23 cellular contexts compared by ENCODE assay signal in genomic region chr6:30578051-30578450, GRCh38. TPM values are rescaled to one million over a fixed set of nuclear protein-coding genes. Genes with fewer than 3 reads are reported as not detected.
DNase-seq lines count a peak whose midpoint lies in the region; ATAC-seq and TF ChIP-seq lines count a peak whose summit lies in the region.
"Had no signal": no experiment of that assay in that cellular context is flagged by ENCODE, and none has a peak within 500 bp of the region (broad histone marks: within the 10 kb centered on the region; RNA-seq: fewer than 3 reads in every experiment).

No MANE protein-coding gene starts in this region.

- intact Hi-C loops in activated naive CD4-positive, alpha-beta T cell treated with anti-CD3 and anti-CD28 coated beads for 36 hours (cut with micrococcal nuclease): no loop called here

- H3K36me3 Mint-ChIP-seq in activated naive CD4-positive, alpha-beta T cell treated with anti-CD3 and anti-CD28 coated beads for 36 hours (ENCODE audit: low read depth): peaks cover 62% of the 10 kb centered on the region
- peaks cover 64% of the 10 kb centered on the region for H3K36me3 Mint-ChIP-seq in activated naive CD4-positive, alpha-beta T cell treated with anti-CD3 and anti-CD28 coated beads, Interleukin-2, amount 10 ng/mL, durations not matched to agents 7 days and 5 days
- peaks cover 26% of the 10 kb centered on the region for H3K36me3 Mint-ChIP-seq in T-helper 17 cell (ENCODE audit: low read depth)
- H3K36me3 Mint-ChIP-seq in activated naive CD8-positive, alpha-beta T cell: peaks cover 14% of the 10 kb centered on the region
- peaks cover 100% of the 10 kb centered on the region for H3K36me3 Mint-ChIP-seq in stimulated activated effector memory CD8-positive, alpha-beta T cell treated with anti-CD3 and anti-CD28 coated beads, Interleukin-12 subunit alpha, Interleukin-12 subunit beta, amount 100 ng/mL, for 72 hours
- peaks cover 46% of the 10 kb centered on the region for H3K36me3 Mint-ChIP-seq in HFFc6 (ENCODE audit: low read depth)

- DNase-seq in activated naive CD4-positive, alpha-beta T cell treated with anti-CD3 and anti-CD28 coated beads for 36 hours: no peak
- no peak for DNase-seq in activated naive CD4-positive, alpha-beta T cell treated with anti-CD3 and anti-CD28 coated beads, Interleukin-2, amount 10 ng/mL, durations not matched to agents 7 days and 5 days
- no peak for DNase-seq in T-helper 17 cell
- DNase-seq in stimulated activated effector memory CD8-positive, alpha-beta T cell treated with anti-CD3 and anti-CD28 coated beads, Interleukin-12 subunit alpha, Interleukin-12 subunit beta, amount 100 ng/mL, for 72 hours (ENCODE audit: low spot score in 2 of 2): no peak
- DNase-seq in HFFc6: no peak
- DNase-seq: CD8-positive, alpha-beta memory T cell; DMS79 treated with DMSO at 0.1 percent for 48 hours; GF-D8; GOT3; MM.1S; NCI-H2029; NCI-H446; NCI-H524 treated with DMSO at 0.1 percent for 48 hours; NCI-H82; NK-92 treated with Interleukin-12 subunit alpha and Interleukin-12 subunit beta, amount 100 ng/mL, for 24 hours; PC-3; SJCRH30 had no signal

- no peak overlapping the region for H3K4me3 Mint-ChIP-seq in activated naive CD4-positive, alpha-beta T cell treated with anti-CD3 and anti-CD28 coated beads for 36 hours
- H3K4me3 Mint-ChIP-seq in activated naive CD4-positive, alpha-beta T cell treated with anti-CD3 and anti-CD28 coated beads, Interleukin-2, amount 10 ng/mL, durations not matched to agents 7 days and 5 days: no peak overlapping the region
- no peak overlapping the region for H3K4me3 Mint-ChIP-seq in T-helper 17 cell
- no peak overlapping the region for H3K4me3 Mint-ChIP-seq in activated naive CD8-positive, alpha-beta T cell
- no peak overlapping the region for H3K4me3 Mint-ChIP-seq in stimulated activated effector memory CD8-positive, alpha-beta T cell treated with anti-CD3 and anti-CD28 coated beads, Interleukin-12 subunit alpha, Interleukin-12 subunit beta, amount 100 ng/mL, for 72 hours
- H3K4me3 Mint-ChIP-seq in HFFc6: no peak overlapping the region
- H3K4me3 Mint-ChIP-seq: B cell; CD8-positive, alpha-beta memory T cell had no signal

- H3K27me3 Mint-ChIP-seq in activated naive CD4-positive, alpha-beta T cell treated with anti-CD3 and anti-CD28 coated beads for 36 hours (ENCODE audit: low read depth): no peaks in the 10 kb centered on the region
- H3K27me3 Mint-ChIP-seq in activated naive CD4-positive, alpha-beta T cell treated with anti-CD3 and anti-CD28 coated beads, Interleukin-2, amount 10 ng/mL, durations not matched to agents 7 days and 5 days: no peaks in the 10 kb centered on the region
- H3K27me3 Mint-ChIP-seq in T-helper 17 cell: no peaks in the 10 kb centered on the region
- no peaks in the 10 kb centered on the region for H3K27me3 Mint-ChIP-seq in activated naive CD8-positive, alpha-beta T cell
- H3K27me3 Mint-ChIP-seq in HFFc6 (ENCODE audit: insufficient read depth): no peaks in the 10 kb centered on the region
- H3K27me3 Mint-ChIP-seq: B cell; CD8-positive, alpha-beta memory T cell; IgD-negative memory B cell had no signal

- no peak for TF ChIP-seq CTCF in HFFc6 (IDR thresholded peaks at IDR 0.05)

- ATAC-seq in T-helper 17 cell (no peak), HG03280 (IDR thresholded peaks at IDR 0.05; ENCODE audit: unreplicated experiment) (no peak)
- ATAC-seq in stimulated activated effector memory CD8-positive, alpha-beta T cell treated with anti-CD3 and anti-CD28 coated beads, Interleukin-12 subunit alpha, Interleukin-12 subunit beta, amount 100 ng/mL, for 72 hours: no peak
- ATAC-seq: PC-3, Right ventricle myocardium inferior had no signal

- peak overlapping the region; percentile 35 for H3K27ac Mint-ChIP-seq in activated naive CD4-positive, alpha-beta T cell treated with anti-CD3 and anti-CD28 coated beads for 36 hours
- H3K27ac Mint-ChIP-seq in activated naive CD4-positive, alpha-beta T cell treated with anti-CD3 and anti-CD28 coated beads, Interleukin-2, amount 10 ng/mL, durations not matched to agents 7 days and 5 days: no peak overlapping the region
- H3K27ac Mint-ChIP-seq in T-helper 17 cell (peak overlapping the region; percentile 24), HFFc6 (no peak overlapping the region)
- peak overlapping the region; percentile 66 for H3K27ac Mint-ChIP-seq in activated naive CD8-positive, alpha-beta T cell
- H3K27ac Mint-ChIP-seq in stimulated activated effector memory CD8-positive, alpha-beta T cell treated with anti-CD3 and anti-CD28 coated beads, Interleukin-12 subunit alpha, Interleukin-12 subunit beta, amount 100 ng/mL, for 72 hours: peak overlapping the region; percentile 15
- H3K27ac Mint-ChIP-seq: B cell, IgD-negative memory B cell had no signal

- H3K4me1 Mint-ChIP-seq in activated naive CD4-positive, alpha-beta T cell treated with anti-CD3 and anti-CD28 coated beads for 36 hours (ENCODE audit: low read depth): peaks cover 37% of the 10 kb centered on the region
- H3K4me1 Mint-ChIP-seq in activated naive CD4-positive, alpha-beta T cell treated with anti-CD3 and anti-CD28 coated beads, Interleukin-2, amount 10 ng/mL, durations not matched to agents 7 days and 5 days: peaks cover 25% of the 10 kb centered on the region
- H3K4me1 Mint-ChIP-seq in T-helper 17 cell: peaks cover 41% of the 10 kb centered on the region
- H3K4me1 Mint-ChIP-seq in activated naive CD8-positive, alpha-beta T cell (ENCODE audit: low read depth): peaks cover 46% of the 10 kb centered on the region
- peaks cover 26% of the 10 kb centered on the region for H3K4me1 Mint-ChIP-seq in stimulated activated effector memory CD8-positive, alpha-beta T cell treated with anti-CD3 and anti-CD28 coated beads, Interleukin-12 subunit alpha, Interleukin-12 subunit beta, amount 100 ng/mL, for 72 hours
- peaks cover 18% of the 10 kb centered on the region for H3K4me1 Mint-ChIP-seq in HFFc6 (ENCODE audit: low read depth)

- H3K9me3 ChIP-seq in T-helper 17 cell (ENCODE audit: control insufficient read depth, low read length, poor library complexity, severe bottlenecking): no peaks in the 10 kb centered on the region
- H3K9me3 ChIP-seq: HAP-1, SJCRH30 had no signal

- CTCF ChIA-PET in activated naive CD4-positive, alpha-beta T cell treated with anti-CD3 and anti-CD28 coated beads for 36 hours (lab: Charles Lee): interaction anchor here (0.6 to 1.8 kb wide), 5 partner anchors 10 to 813 kb away, joined by 3 to 9 read pairs (median 5); no protein-coding TSS in a partner anchor
- CTCF ChIA-PET in activated naive CD4-positive, alpha-beta T cell treated with anti-CD3 and anti-CD28 coated beads, Interleukin-2, amount 10 ng/mL, durations not matched to agents 7 days and 5 days (lab: Charles Lee): interaction anchor here (1.0 kb wide), 3 partner anchors 33 to 144 kb away, joined by 3 to 4 read pairs (median 3); no protein-coding TSS in a partner anchor

- no peaks in the 10 kb centered on the region for H3K9me3 Mint-ChIP-seq in activated naive CD4-positive, alpha-beta T cell treated with anti-CD3 and anti-CD28 coated beads for 36 hours
- H3K9me3 Mint-ChIP-seq in activated naive CD4-positive, alpha-beta T cell treated with anti-CD3 and anti-CD28 coated beads, Interleukin-2, amount 10 ng/mL, durations not matched to agents 7 days and 5 days: no peaks in the 10 kb centered on the region
- H3K9me3 Mint-ChIP-seq in activated naive CD8-positive, alpha-beta T cell (ENCODE audit: low read depth): no peaks in the 10 kb centered on the region
- H3K9me3 Mint-ChIP-seq in stimulated activated effector memory CD8-positive, alpha-beta T cell treated with anti-CD3 and anti-CD28 coated beads, Interleukin-12 subunit alpha, Interleukin-12 subunit beta, amount 100 ng/mL, for 72 hours: no peaks in the 10 kb centered on the region
- no peaks in the 10 kb centered on the region for H3K9me3 Mint-ChIP-seq in HFFc6
- H3K9me3 Mint-ChIP-seq: CD8-positive, alpha-beta memory T cell; IgD-negative memory B cell had no signal

RNA-seq across cellular contexts. Expression of gene ABCF1, which starts 6.8 kb away (rescaled TPM):
- 10 to 100 TPM; 79.5 to 82.7 TPM for total RNA-seq in activated naive CD4-positive, alpha-beta T cell treated with anti-CD3 and anti-CD28 coated beads for 36 hours
- 100 to 1,000 TPM in 1 of 2 donors, 10 to 100 TPM in 1; 97.4 to 106 TPM for total RNA-seq in T-helper 17 cell
- total RNA-seq in HFFc6 (2021; fragmentation: NEBNext Ultra II Directional; extraction: Animal tissue kit (Norgen Biotek cat#: 25700)): 10 to 100 TPM; 51.3 to 69.3 (median 63.1) TPM

RNA-seq across cellular contexts. Expression of gene PRR3, which starts 21.0 kb away (rescaled TPM):
- total RNA-seq in activated naive CD4-positive, alpha-beta T cell treated with anti-CD3 and anti-CD28 coated beads for 36 hours: 10 to 100 TPM; 21.7 to 22.0 TPM
- total RNA-seq in T-helper 17 cell: 10 to 100 TPM; 11.2 to 13.9 TPM
- total RNA-seq in HFFc6 (2021; fragmentation: NEBNext Ultra II Directional; extraction: Animal tissue kit (Norgen Biotek cat#: 25700)): 10 to 100 TPM in 5 of 6 experiments, 1 to 10 TPM in 1; 9.8 to 14.0 (median 12.3) TPM

RNA-seq across cellular contexts. Expression of gene GNL1, which starts 21.8 kb away (rescaled TPM):
- 10 to 100 TPM; 78.2 to 82.1 TPM for total RNA-seq in activated naive CD4-positive, alpha-beta T cell treated with anti-CD3 and anti-CD28 coated beads for 36 hours
- total RNA-seq in T-helper 17 cell: 100 to 1,000 TPM; 178 to 211 TPM
- 10 to 100 TPM; 56.9 to 65.6 (median 61.9) TPM for total RNA-seq in HFFc6 (2021; fragmentation: NEBNext Ultra II Directional; extraction: Animal tissue kit (Norgen Biotek cat#: 25700))

RNA-seq across cellular contexts. Expression of gene PPP1R10, which starts 39.0 kb away (rescaled TPM):
- total RNA-seq in activated naive CD4-positive, alpha-beta T cell treated with anti-CD3 and anti-CD28 coated beads for 36 hours: 10 to 100 TPM; 47.1 to 49.1 TPM
- total RNA-seq in T-helper 17 cell: 100 to 1,000 TPM; 114 to 123 TPM
- 10 to 100 TPM; 62.4 to 75.4 (median 71.2) TPM for total RNA-seq in HFFc6 (2021; fragmentation: NEBNext Ultra II Directional; extraction: Animal tissue kit (Norgen Biotek cat#: 25700))

RNA-seq across cellular contexts. Expression of gene MRPS18B, which starts 39.6 kb away (rescaled TPM):
- 100 to 1,000 TPM; 118 to 120 TPM for total RNA-seq in activated naive CD4-positive, alpha-beta T cell treated with anti-CD3 and anti-CD28 coated beads for 36 hours
- total RNA-seq in T-helper 17 cell: 10 to 100 TPM; 16.3 to 23.2 TPM
- 10 to 100 TPM; 50.7 to 63.4 (median 56.1) TPM for total RNA-seq in HFFc6 (2021; fragmentation: NEBNext Ultra II Directional; extraction: Animal tissue kit (Norgen Biotek cat#: 25700))

Comparison
In these comparisons a context has a peak if more than half of its experiments do, and no peak if none do; other contexts are left out.
1. H3K27ac Mint-ChIP-seq: peak in activated naive CD4-positive, alpha-beta T cell treated with anti-CD3 and anti-CD28 coated beads for 36 hours (single experiment), T-helper 17 cell (single experiment), activated naive CD8-positive, alpha-beta T cell (single experiment) and stimulated activated effector memory CD8-positive, alpha-beta T cell treated with anti-CD3 and anti-CD28 coated beads, Interleukin-12 subunit alpha, Interleukin-12 subunit beta, amount 100 ng/mL, for 72 hours (single experiment); none in activated naive CD4-positive, alpha-beta T cell treated with anti-CD3 and anti-CD28 coated beads, Interleukin-2, amount 10 ng/mL, durations not matched to agents 7 days and 5 days (single experiment) and HFFc6 (single experiment).